23 cellular contexts compared by ENCODE assay signal in genomic region chr4:22440999-22441398, GRCh38.
"Had no signal": no experiment of that assay in that cellular context is flagged by ENCODE, and none has a peak within 500 bp of the region (broad histone marks: within the 10 kb centered on the region; RNA-seq: fewer than 3 reads in every experiment).

No MANE protein-coding gene starts in this region.

- H3K79me2 ChIP-seq: hepatocyte had no signal

- H3K9me3 Mint-ChIP-seq: immature natural killer cell, naive B cell had no signal

- H3K27ac Mint-ChIP-seq: immature natural killer cell, mesothelial cell of epicardium, naive B cell had no signal

- H3K27ac ChIP-seq: coronary artery, dorsolateral prefrontal cortex, esophagus muscularis mucosa, foreskin keratinocyte, gastroesophageal sphincter, heart left ventricle, hepatocyte, left ventricle myocardium inferior, lower lobe of right lung had no signal

- H3K36me3 ChIP-seq: left ventricle myocardium inferior had no signal

- H2AFZ ChIP-seq: hepatocyte had no signal

- H3K9me3 ChIP-seq: esophagus muscularis mucosa, gastroesophageal sphincter, heart left ventricle, left ventricle myocardium inferior, lower lobe of right lung, mucosa of descending colon had no signal

- H3K4me1 ChIP-seq: esophagus muscularis mucosa, foreskin keratinocyte, gastroesophageal sphincter, heart left ventricle, left ventricle myocardium inferior, lower lobe of right lung had no signal

- H3K4me3 Mint-ChIP-seq: immature natural killer cell, mesothelial cell of epicardium, naive B cell had no signal

- H3K27me3 ChIP-seq: dorsolateral prefrontal cortex, esophagus muscularis mucosa, foreskin keratinocyte, gastroesophageal sphincter, heart left ventricle, hepatocyte had no signal

- DNase-seq: dermis blood vessel endothelial cell; dorsolateral prefrontal cortex; effector CD4-positive, alpha-beta T cell; effector memory CD4-positive, alpha-beta T cell; foreskin keratinocyte; heart left ventricle; hypothalamus; immature natural killer cell; left cardiac atrium; left ventricle myocardium inferior; lower lobe of right lung; mesenchymal stem cell; mucosa of descending colon; naive B cell had no signal

- FAIRE-seq: colon, endothelial cell of umbilical vein, islet of Langerhans, keratinocyte had no signal

- H3K27me3 Mint-ChIP-seq: naive B cell had no signal

- H3K36me3 Mint-ChIP-seq: naive B cell had no signal

- ATAC-seq: foreskin keratinocyte, gastroesophageal sphincter, heart left ventricle, left cardiac atrium, lower lobe of right lung, mucosa of descending colon had no signal

- H3K4me2 ChIP-seq: hepatocyte had no signal

- H3K4me1 Mint-ChIP-seq: naive B cell had no signal

- H3K4me3 ChIP-seq: coronary artery, dorsolateral prefrontal cortex, esophagus muscularis mucosa, gastroesophageal sphincter, heart left ventricle, hepatocyte, left ventricle myocardium inferior, lower lobe of right lung, mucosa of descending colon had no signal
